19 cellular contexts compared by ENCODE assay signal in genomic region chr10:125025341-125025740, GRCh38.
A peak's percentile ranks its signal among the peaks of the same experiment; 100 is the strongest.
DNase-seq lines count a peak whose midpoint lies in the region; ATAC-seq and TF ChIP-seq lines count a peak whose summit lies in the region.
"Had no signal": no experiment of that assay in that cellular context is flagged by ENCODE, and none has a peak within 500 bp of the region (broad histone marks: within the 10 kb centered on the region; RNA-seq: fewer than 3 reads in every experiment).

No MANE protein-coding gene starts in this region.

- H3K4me1 Mint-ChIP-seq in WTC11 = peaks cover 51% of the 10 kb centered on the region

- intact Hi-C loops in Right ventricle myocardium inferior (cut with DNase I) (no loop called here), stomach (cut with DNase I; ENCODE audit: low total_unique reads) (no loop called here), adrenal gland (cut with DNase I) (no loop called here)

- H3K27ac Mint-ChIP-seq in WTC11 = peak overlapping the region; percentile 60
- H3K27ac Mint-ChIP-seq: IgD-negative memory B cell; stimulated activated memory B cell treated with anti-CD40 and anti-IgM and Interleukin-4, amounts not matched to agents 10 μg/mL and 1 μg/mL and 100 μg/mL, for 72 hours had no signal

- H3K27ac ChIP-seq in cardiac muscle cell (peak overlapping the region; percentile 48), stomach (peak overlapping the region in 3 of 5 donors; percentile 35 to 76 (median 67)), adrenal gland (peak overlapping the region in 1 of 5 donors; percentile 74)

- no peak overlapping the region for H3K4me3 Mint-ChIP-seq in WTC11
- H3K4me3 Mint-ChIP-seq: CD14-positive monocyte; stimulated activated memory B cell treated with anti-CD40 and anti-IgM and Interleukin-4, amounts not matched to agents 10 μg/mL and 1 μg/mL and 100 μg/mL, for 72 hours had no signal

- CTCF ChIA-PET in WTC11 (lab: Charles Lee) = no interaction called here

- H3K36me3 Mint-ChIP-seq in WTC11 = peaks cover 55% of the 10 kb centered on the region
- H3K36me3 Mint-ChIP-seq: IgD-negative memory B cell; stimulated activated memory B cell treated with anti-CD40 and anti-IgM and Interleukin-4, amounts not matched to agents 10 μg/mL and 1 μg/mL and 100 μg/mL, for 72 hours had no signal

- TF ChIP-seq POLR2A in stomach (IDR thresholded peaks at IDR 0.05) (no peak), adrenal gland (IDR thresholded peaks at IDR 0.05) (no peak)

- H3K36me3 ChIP-seq in cardiac muscle cell = peaks cover 2% of the 10 kb centered on the region
- peaks cover 12 to 35% (median 23%) of the 10 kb centered on the region in 4 donors for H3K36me3 ChIP-seq in stomach
- H3K36me3 ChIP-seq in adrenal gland (replicated peaks in 1 of 2) = peaks cover 0 to 8% of the 10 kb centered on the region in 2 donors
- H3K36me3 ChIP-seq: transverse colon had no signal

- H3K4me3 ChIP-seq in cardiac muscle cell = no peak overlapping the region
- H3K4me3 ChIP-seq in stomach = no peak overlapping the region
- no peak overlapping the region for H3K4me3 ChIP-seq in adrenal gland
- H3K4me3 ChIP-seq: transverse colon had no signal

- no peak for DNase-seq in cardiac muscle cell (ENCODE audit: low read depth in 1 of 2, low spot score in 1 of 2)
- no peak for DNase-seq in Right ventricle myocardium inferior (ENCODE audit: missing footprints)
- DNase-seq in WTC11 (ENCODE audit: low spot score) = no peak
- DNase-seq in fibroblast of peridontal ligament (ENCODE audit: extremely low read depth) = peak; percentile 70
- no peak for DNase-seq in stomach
- DNase-seq in NCI-H1048 (lab: John Stamatoyannopoulos, UW) = no peak
- DNase-seq in SHP77 treated with DMSO at 0.1 percent for 48 hours (lab: John Stamatoyannopoulos, UW) = no peak
- DNase-seq in adrenal gland = no peak
- DNase-seq: caudate nucleus; effector CD8-positive, alpha-beta T cell; GOT3; MM.1S; NCI-H1694 treated with DMSO at 0.1 percent for 48 hours; NCI-H2227 treated with DMSO at 0.1 percent for 48 hours; transverse colon had no signal

- POLR2A ChIA-PET in WTC11 (lab: Charles Lee) = no interaction called here

- ATAC-seq in Right ventricle myocardium inferior (no peak), WTC11 (no peak)
- ATAC-seq: activated CD4-positive, CD25-positive, alpha-beta regulatory T cell treated with anti-CD3 and anti-CD28 coated beads, Interleukin-2, amount 50 U/mL, for 24 hours; stimulated activated memory B cell treated with anti-CD40 and anti-IgM and Interleukin-4, amounts not matched to agents 10 μg/mL and 1 μg/mL and 100 μg/mL, for 72 hours had no signal

- H3K9me3 ChIP-seq in cardiac muscle cell (ENCODE audit: low read depth) = no peaks in the 10 kb centered on the region
- H3K9me3 ChIP-seq in stomach = no peaks in the 10 kb centered on the region
- no peaks in the 10 kb centered on the region for H3K9me3 ChIP-seq in adrenal gland (replicated peaks in 1 of 3)
- H3K9me3 ChIP-seq: transverse colon had no signal

- peaks cover 13% of the 10 kb centered on the region for H3K9me3 Mint-ChIP-seq in WTC11
- H3K9me3 Mint-ChIP-seq: IgD-negative memory B cell; stimulated activated memory B cell treated with anti-CD40 and anti-IgM and Interleukin-4, amounts not matched to agents 10 μg/mL and 1 μg/mL and 100 μg/mL, for 72 hours had no signal

- H3K4me1 ChIP-seq in cardiac muscle cell (ENCODE audit: low read depth) (peaks cover 20% of the 10 kb centered on the region), stomach (peaks cover 63 to 87% (median 68%) of the 10 kb centered on the region in 4 donors), adrenal gland (replicated peaks in 1 of 2) (peaks cover 2 to 41% of the 10 kb centered on the region in 2 donors)

- no peak for TF ChIP-seq EP300 in stomach (IDR thresholded peaks at IDR 0.05)

- H3K27me3 Mint-ChIP-seq in WTC11 (ENCODE audit: low read depth) = no peaks in the 10 kb centered on the region

- 26 to 47% (median 31%) methylated on average over 12 of the region's 12 CpGs for WGBS in stomach, 5 donors
- 71 to 73% (median 71%) methylated on average over 12 of the region's 12 CpGs for WGBS in adrenal gland, 4 donors

- no peak for TF ChIP-seq CTCF in cardiac muscle cell (IDR thresholded peaks at IDR 0.05; ENCODE audit: low read depth, low read length)
- no peak for TF ChIP-seq CTCF in WTC11 (IDR thresholded peaks at IDR 0.05)
- TF ChIP-seq CTCF in stomach (IDR thresholded peaks at IDR 0.05) = no peak
- no peak for TF ChIP-seq CTCF in adrenal gland (IDR thresholded peaks at IDR 0.05)

- H3K27me3 ChIP-seq in cardiac muscle cell = no peaks in the 10 kb centered on the region
- no peaks in the 10 kb centered on the region for H3K27me3 ChIP-seq in stomach
- no peaks in the 10 kb centered on the region for H3K27me3 ChIP-seq in adrenal gland
- H3K27me3 ChIP-seq: transverse colon had no signal

TF ChIP-seq in WTC11, 78 proteins besides CTCF, POLR2A, EP300 and RAD21 (continues in another document):
- TF ChIP-seq ZNF532 (CRISPR knock-in tag; IDR thresholded peaks at IDR 0.05; ENCODE audit: borderline replicate concordance) (no peak), ZNF121 (CRISPR knock-in tag; IDR thresholded peaks at IDR 0.05) (no peak), PRRX2 (CRISPR knock-in tag; IDR thresholded peaks at IDR 0.05) (no peak), NFYB (CRISPR knock-in tag; conservative IDR thresholded peaks at IDR 0.05; ENCODE audit: low read depth) (no peak), ARID4B (CRISPR knock-in tag; IDR thresholded peaks at IDR 0.05; ENCODE audit: borderline replicate concordance) (no peak), OVOL2 (CRISPR knock-in tag; IDR thresholded peaks at IDR 0.05; ENCODE audit: borderline replicate concordance) (no peak), MLX (CRISPR knock-in tag; IDR thresholded peaks at IDR 0.05) (no peak), RELA (CRISPR knock-in tag; IDR thresholded peaks at IDR 0.05; ENCODE audit: borderline replicate concordance) (no peak), ZNF423 (CRISPR knock-in tag; IDR thresholded peaks at IDR 0.05) (no peak)
